ENCODE assay signal across 8 cellular contexts in genomic region chr11:62909107-62909894, GRCh38. TPM values are rescaled to one million over a fixed set of nuclear protein-coding genes. Genes with fewer than 3 reads are reported as not detected.
DNase-seq lines count a peak whose midpoint lies in the region; ATAC-seq and TF ChIP-seq lines count a peak whose summit lies in the region.

No MANE protein-coding gene starts in this region.

- H3K27ac ChIP-seq in HUES6 (ENCODE audit: low read depth, low read length) (peak overlapping the region; percentile 74), psoas muscle (peak overlapping the region; percentile 50)

- peak; percentile 61 for TF ChIP-seq CTCF in WI38 (IDR thresholded peaks at IDR 0.05; ENCODE audit: low read depth, low read length)
- TF ChIP-seq CTCF in psoas muscle (IDR thresholded peaks at IDR 0.05): peak; percentile 48

- peak overlapping the region; percentile 37 for H3K4me3 ChIP-seq in HUES6 (ENCODE audit: low read depth, low read length)
- no peak overlapping the region for H3K4me3 ChIP-seq in WI38 (ENCODE audit: low read depth, low read length)
- no peak overlapping the region for H3K4me3 ChIP-seq in psoas muscle

- peaks cover 9% of the 10 kb centered on the region; the same call in 1 of the 2 replicates for H3K27me3 ChIP-seq in HUES6 (ENCODE audit: control insufficient read depth, insufficient read depth, low read length)
- no peaks in the 10 kb centered on the region for H3K27me3 ChIP-seq in psoas muscle (ENCODE audit: insufficient read depth in 3 of 3, low read length in 2 of 3)

- peak; percentile 14 to 55 (median 44) for ATAC-seq in psoas muscle
- ATAC-seq in HG03378 (IDR thresholded peaks at IDR 0.05; ENCODE audit: unreplicated experiment): no peak

- peak overlapping the region; percentile 67 for H3K9ac ChIP-seq in HUES6 (ENCODE audit: low read length)

- H3K9me3 ChIP-seq in HUES6 (ENCODE audit: control insufficient read depth, insufficient read depth, low read depth, low read length) (no peaks in the 10 kb centered on the region), psoas muscle (no peaks in the 10 kb centered on the region)

- H3K4me1 ChIP-seq in HUES6 (ENCODE audit: control insufficient read depth, insufficient read depth, low read length) (peaks cover 19% of the 10 kb centered on the region), psoas muscle (peaks cover 5% of the 10 kb centered on the region)

- H3K36me3 ChIP-seq in HUES6 (ENCODE audit: control insufficient read depth, insufficient read depth, low read length) (no peaks in the 10 kb centered on the region), psoas muscle (ENCODE audit: insufficient read depth in 1 of 2, low read depth in 1 of 2) (no peaks in the 10 kb centered on the region)

- WGBS in psoas muscle, 3 donors: 56 to 59% (median 57%) methylated on average over 24 of the region's 24 CpGs

- DNase-seq in DMS114 treated with DMSO at 0.1 percent for 48 hours (lab: John Stamatoyannopoulos, UW; ENCODE audit: unreplicated experiment) (peak; percentile 20), cardiac septum (ENCODE audit: low spot score) (peak; percentile 84), psoas muscle (peak; percentile 53 to 75), OCI-M2 (lab: John Stamatoyannopoulos, UW; ENCODE audit: unreplicated experiment) (no peak), middle frontal gyrus (ENCODE audit: extremely low spot score, low spot score) (no peak)

- intact Hi-C loops in cardiac septum (cut with DNase I) (loop anchor here (5.0 kb wide), 2 partner anchors 68 to 303 kb away; no protein-coding TSS in a partner anchor), psoas muscle (cut with DNase I) (no loop called here)

RNA-seq across cellular contexts. Expression of gene CHRM1, which starts 11.9 kb away (rescaled TPM):
- total RNA-seq in cardiac septum (not detected), psoas muscle (not detected)
- under 1 TPM in 1 of 3 donors, not detected in 2; 0.06 TPM for polyA plus RNA-seq in psoas muscle

RNA-seq across cellular contexts. Expression of gene SLC3A2, which starts 28.6 kb away (rescaled TPM):
- 38.6 TPM for total RNA-seq in cardiac septum
- 100 to 1,000 TPM in 3 of 4 donors, 10 to 100 TPM in 1; 62.6 to 187 (median 132) TPM for total RNA-seq in psoas muscle
- 100 to 1,000 TPM; 149 to 374 (median 208) TPM for polyA plus RNA-seq in psoas muscle

Comparison
In these comparisons a context has a peak if more than half of its experiments do, and no peak if none do; other contexts are left out.
1. DNase-seq: peak in DMS114 treated with DMSO at 0.1 percent for 48 hours (single experiment), cardiac septum (single experiment) and psoas muscle (2 of 2); none in OCI-M2 (single experiment) and middle frontal gyrus (single experiment).